Comparison of ENCODE assay signal across 24 cellular contexts in the genomic region with DNA sequence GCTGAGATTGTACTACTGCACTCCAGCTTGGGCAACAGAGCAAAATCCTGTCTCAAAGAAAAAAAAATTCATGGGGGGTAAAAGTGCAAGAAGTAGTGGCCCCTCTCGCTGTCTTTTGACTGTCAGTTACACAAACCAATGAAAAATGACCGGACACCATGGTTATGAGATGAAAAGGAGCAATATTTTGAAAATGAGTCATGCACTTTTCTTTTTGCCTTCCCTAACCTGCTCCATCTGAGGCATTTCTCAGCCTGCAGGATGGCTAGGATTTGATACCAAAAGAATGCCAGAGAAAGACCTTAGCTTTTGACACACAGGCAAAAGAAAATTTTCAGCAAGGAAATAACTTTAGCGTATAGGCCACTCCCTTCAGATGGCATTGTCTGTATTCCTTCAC.
A peak's percentile ranks its signal among the peaks of the same experiment; 100 is the strongest.
DNase-seq lines count a peak whose midpoint lies in the region; ATAC-seq, FAIRE-seq and TF ChIP-seq lines count a peak whose summit lies in the region.
"Had no signal": no experiment of that assay in that cellular context is flagged by ENCODE, and none has a peak within 500 bp of the region (broad histone marks: within the 10 kb centered on the region; RNA-seq: fewer than 3 reads in every experiment).

No MANE protein-coding gene starts in this region.

- H3K36me3 ChIP-seq in astrocyte (ENCODE audit: insufficient read depth, low read length) (no peaks in the 10 kb centered on the region), SJCRH30 (no peaks in the 10 kb centered on the region)
- H3K36me3 ChIP-seq: Peyer's patch had no signal

- no peak overlapping the region for H3K27ac Mint-ChIP-seq in astrocyte (ENCODE audit: unreplicated experiment)
- H3K27ac Mint-ChIP-seq: H9, HFFc6 had no signal

- H3K27me3 Mint-ChIP-seq in astrocyte (ENCODE audit: low read depth, unreplicated experiment) = peaks cover 13% of the 10 kb centered on the region

- H3K9me3 Mint-ChIP-seq in astrocyte (ENCODE audit: unreplicated experiment) = peaks cover 5% of the 10 kb centered on the region
- H3K9me3 Mint-ChIP-seq: CD8-positive, alpha-beta memory T cell; H9; HFFc6 had no signal

- no peak overlapping the region for H3K27ac ChIP-seq in astrocyte (ENCODE audit: low read depth, low read length)
- no peak overlapping the region for H3K27ac ChIP-seq in foreskin keratinocyte
- no peak overlapping the region for H3K27ac ChIP-seq in SJCRH30
- H3K27ac ChIP-seq: C4-2B, Peyer's patch had no signal

- peaks cover 14% of the 10 kb centered on the region for H3K4me1 Mint-ChIP-seq in astrocyte (ENCODE audit: low read depth, unreplicated experiment)
- H3K4me1 Mint-ChIP-seq: CD8-positive, alpha-beta memory T cell had no signal

- DNase-seq in Daoy (ENCODE audit: low read depth) (peak; percentile 27), NCI-H226 (peak; percentile 10), astrocyte (ENCODE audit: low read depth) (peak; percentile 71), foreskin keratinocyte (peak in 1 of 2 donors; percentile 22), SJCRH30 (no peak), ecto neural progenitor cell (ENCODE audit: low spot score) (no peak), H4 (ENCODE audit: low spot score) (no peak)
- DNase-seq: CD8-positive, alpha-beta memory T cell; DMS53; H9; HFFc6; Kasumi-1; MM.1S; NCI-H1048; NCI-H1417 treated with DMSO at 0.1 percent for 48 hours; NCI-H187; NCI-H748 treated with DMSO at 0.1 percent for 48 hours; NK-92 treated with Interleukin-12 subunit alpha and Interleukin-12 subunit beta, amount 100 ng/mL, for 24 hours; Peyer's patch had no signal

- no peak overlapping the region for H3K4me3 ChIP-seq in astrocyte (ENCODE audit: insufficient read depth, low read depth, low read length)
- H3K4me3 ChIP-seq in SJCRH30 = no peak overlapping the region
- H3K4me3 ChIP-seq: GM12878, Peyer's patch had no signal

- no peak overlapping the region for H3K4me3 Mint-ChIP-seq in astrocyte (ENCODE audit: unreplicated experiment)
- H3K4me3 Mint-ChIP-seq: CD8-positive, alpha-beta memory T cell; H9; HFFc6 had no signal

- no peak overlapping the region for H3K9ac ChIP-seq in astrocyte (ENCODE audit: low read length)

- TF ChIP-seq CTCF in astrocyte (IDR thresholded peaks at IDR 0.05; ENCODE audit: insufficient read depth, low read depth, low read length) (no peak), foreskin keratinocyte (conservative IDR thresholded peaks at IDR 0.05) (no peak)

- no peak for FAIRE-seq in astrocyte (lab: Jason Lieb, UNC)
- FAIRE-seq: A204.1, GM12878 had no signal

- no peaks in the 10 kb centered on the region for H3K27me3 ChIP-seq in astrocyte (ENCODE audit: insufficient read depth, low read length)
- peaks cover 2% of the 10 kb centered on the region for H3K27me3 ChIP-seq in foreskin keratinocyte
- H3K27me3 ChIP-seq in SJCRH30 = no peaks in the 10 kb centered on the region; the same call in 1 of the 2 replicates
- H3K27me3 ChIP-seq: Peyer's patch had no signal

- ATAC-seq in foreskin keratinocyte = peak; percentile 19
- ATAC-seq in GM19035 (IDR thresholded peaks at IDR 0.05; ENCODE audit: unreplicated experiment) = no peak
- ATAC-seq: GM12878, Right ventricle myocardium inferior had no signal

- no peaks in the 10 kb centered on the region for H3K9me3 ChIP-seq in astrocyte (ENCODE audit: insufficient read depth, low read depth, low read length)
- no peaks in the 10 kb centered on the region for H3K9me3 ChIP-seq in SJCRH30 (replicated peaks)
- H3K9me3 ChIP-seq: Peyer's patch had no signal

- H3K79me2 ChIP-seq in astrocyte (ENCODE audit: insufficient read depth, low read length) = no peaks in the 10 kb centered on the region

- no peaks in the 10 kb centered on the region for H3K4me1 ChIP-seq in astrocyte (ENCODE audit: insufficient read depth, low read length)
- H3K4me1 ChIP-seq in foreskin keratinocyte = no peaks in the 10 kb centered on the region
- no peaks in the 10 kb centered on the region for H3K4me1 ChIP-seq in SJCRH30
- H3K4me1 ChIP-seq: Peyer's patch had no signal

- no peaks in the 10 kb centered on the region for H3K36me3 Mint-ChIP-seq in astrocyte (ENCODE audit: low read depth, unreplicated experiment)
- H3K36me3 Mint-ChIP-seq: CD8-positive, alpha-beta memory T cell had no signal

- H3K4me2 ChIP-seq in astrocyte (ENCODE audit: low read length) = peak overlapping the region; percentile 23

- no peaks in the 10 kb centered on the region for H4K20me1 ChIP-seq in astrocyte (ENCODE audit: insufficient read depth, low read length)

- H2AFZ ChIP-seq in astrocyte (ENCODE audit: low read depth, low read length) = no peak overlapping the region

Comparison
In these comparisons a context has a peak if more than half of its experiments do, and no peak if none do; other contexts are left out.
1. DNase-seq: peak in Daoy (single experiment), NCI-H226 (single experiment) and astrocyte (single experiment); none in SJCRH30 (0 of 2), ecto neural progenitor cell (single experiment) and H4 (single experiment).